Comparison of ENCODE assay signal across 3 cellular contexts in genomic region chr2:43911136-43911790, GRCh38.
TF ChIP-seq lines count a peak whose summit lies in the region.

No MANE protein-coding gene starts in this region.

TF ChIP-seq in A549, 52 proteins besides CTCF, POLR2A, EP300 and RAD21:
- peak; percentile 84 to 87 for TF ChIP-seq CEBPB (IDR thresholded peaks at IDR 0.05)

TF ChIP-seq in IMR-90, 13 proteins besides CTCF, POLR2A, EP300 and RAD21:
- TF ChIP-seq CEBPB (IDR thresholded peaks at IDR 0.05; ENCODE audit: low read depth, low read length): peak; percentile 69

TF ChIP-seq in HepG2, 621 proteins besides CTCF, POLR2A, EP300 and RAD21:
- TF ChIP-seq CEBPB (IDR thresholded peaks at IDR 0.05; ENCODE audit: borderline replicate concordance, low read depth, low read length): peak; percentile 75
- peak; percentile 68 for TF ChIP-seq CEBPG (CRISPR knock-in tag; IDR thresholded peaks at IDR 0.05)
- peak; percentile 30 for TF ChIP-seq RBM22 (optimal IDR thresholded peaks at IDR 0.05; ENCODE audit: low read length)
